Comparison of ENCODE assay signal across 1 cellular context in genomic region chr5:7815757-7816534, GRCh38.
TF ChIP-seq lines count a peak whose summit lies in the region.

No MANE protein-coding gene starts in this region.

TF ChIP-seq in HepG2, 621 proteins besides CTCF, POLR2A, EP300 and RAD21 (continued from another document):
- TF ChIP-seq ZNF280B (CRISPR knock-in tag; IDR thresholded peaks at IDR 0.05; ENCODE audit: borderline replicate concordance) (no peak), FOXC1 (CRISPR knock-in tag; IDR thresholded peaks at IDR 0.05; ENCODE audit: borderline replicate concordance) (no peak), ZNF484 (CRISPR knock-in tag; IDR thresholded peaks at IDR 0.05; ENCODE audit: borderline replicate concordance, low read depth) (no peak), ZNF619 (CRISPR knock-in tag; IDR thresholded peaks at IDR 0.05) (no peak), REPIN1 (CRISPR knock-in tag; IDR thresholded peaks at IDR 0.05; ENCODE audit: borderline replicate concordance, low read depth) (0 out of 2 replicates have a peak, but pooled peaks have one; percentile 45), BATF2 (CRISPR knock-in tag; IDR thresholded peaks at IDR 0.05) (no peak), MIER2 (CRISPR knock-in tag; IDR thresholded peaks at IDR 0.05) (no peak), ZNF766 (CRISPR knock-in tag; IDR thresholded peaks at IDR 0.05; ENCODE audit: borderline replicate concordance) (no peak), SRSF9 (IDR thresholded peaks at IDR 0.05; ENCODE audit: borderline replicate concordance, insufficient read depth, low read depth, low read length, poor library complexity, severe bottlenecking) (no peak), ZNF883 (CRISPR knock-in tag; IDR thresholded peaks at IDR 0.05; ENCODE audit: not compliant biosample characterization) (peak; percentile 38), RBM39 (IDR thresholded peaks at IDR 0.05; ENCODE audit: low read depth, low read length, poor library complexity, severe bottlenecking) (no peak), ZSCAN25 (CRISPR knock-in tag; IDR thresholded peaks at IDR 0.05) (peak; percentile 97), NFKB2 (CRISPR knock-in tag; IDR thresholded peaks at IDR 0.05; ENCODE audit: borderline replicate concordance) (peak; percentile 62; the same call in 1 of the 2 replicates), NFE2 (CRISPR knock-in tag; IDR thresholded peaks at IDR 0.05) (no peak), HNRNPL (IDR thresholded peaks at IDR 0.05; ENCODE audit: low read depth, low read length) (no peak), ZFP37 (CRISPR knock-in tag; IDR thresholded peaks at IDR 0.05; ENCODE audit: borderline replicate concordance) (no peak), GLMP (CRISPR knock-in tag; IDR thresholded peaks at IDR 0.05; ENCODE audit: borderline replicate concordance) (no peak), YY1 (IDR thresholded peaks at IDR 0.05; ENCODE audit: insufficient read depth, insufficient replicate concordance, low read depth, low read length) (no peak), ZFP36L2 (CRISPR knock-in tag; IDR thresholded peaks at IDR 0.05) (no peak), HNF1B (CRISPR knock-in tag; IDR thresholded peaks at IDR 0.05) (no peak), HNRNPUL1 (IDR thresholded peaks at IDR 0.05; ENCODE audit: low read depth, low read length) (no peak), MAFF (IDR thresholded peaks at IDR 0.05; ENCODE audit: low read depth, low read length) (no peak), HNRNPLL (IDR thresholded peaks at IDR 0.05; ENCODE audit: low read depth, low read length, poor library complexity, severe bottlenecking) (peak; percentile 42), NFE2L2 (IDR thresholded peaks at IDR 0.05; ENCODE audit: low read length) (no peak), CBX2 (IDR thresholded peaks at IDR 0.05; ENCODE audit: low read depth, low read length) (no peak), CBX2 (CRISPR knock-in tag; IDR thresholded peaks at IDR 0.05; ENCODE audit: low read depth) (no peak), ZNF335 (CRISPR knock-in tag; IDR thresholded peaks at IDR 0.05) (no peak), ZNF549 (CRISPR knock-in tag; IDR thresholded peaks at IDR 0.05) (no peak), ATF7-NPFF (CRISPR knock-in tag; IDR thresholded peaks at IDR 0.05; ENCODE audit: low read depth) (no peak), GMEB1 (CRISPR knock-in tag; IDR thresholded peaks at IDR 0.05; ENCODE audit: borderline replicate concordance) (no peak), ZBTB33 (CRISPR knock-in tag; IDR thresholded peaks at IDR 0.05) (no peak), ARID5B (CRISPR knock-in tag; IDR thresholded peaks at IDR 0.05) (0 out of 2 replicates have a peak, but pooled peaks have one; percentile 10), MIER3 (CRISPR knock-in tag; IDR thresholded peaks at IDR 0.05; ENCODE audit: borderline replicate concordance) (no peak), MIXL1 (CRISPR knock-in tag; IDR thresholded peaks at IDR 0.05) (no peak), ZEB1 (IDR thresholded peaks at IDR 0.05; ENCODE audit: insufficient replicate concordance, low read depth) (no peak), THAP8 (CRISPR knock-in tag; IDR thresholded peaks at IDR 0.05; ENCODE audit: borderline replicate concordance) (no peak), TFE3 (CRISPR knock-in tag; IDR thresholded peaks at IDR 0.05) (no peak), ATF1 (CRISPR knock-in tag; IDR thresholded peaks at IDR 0.05) (no peak), STAG1 (CRISPR knock-in tag; IDR thresholded peaks at IDR 0.05) (peak; percentile 74), ZBTB46 (CRISPR knock-in tag; IDR thresholded peaks at IDR 0.05; ENCODE audit: borderline replicate concordance) (no peak), SP140L (CRISPR knock-in tag; IDR thresholded peaks at IDR 0.05; ENCODE audit: borderline replicate concordance) (no peak), BRCA1 (CRISPR knock-in tag; IDR thresholded peaks at IDR 0.05) (no peak)
TF ChIP-seq in HepG2: peak in this region for 19.
